Comparison of ENCODE assay signal across 13 cellular contexts in genomic region chr11:85109141-85109540, GRCh38.
A peak's percentile ranks its signal among the peaks of the same experiment; 100 is the strongest.
DNase-seq lines count a peak whose midpoint lies in the region; ATAC-seq and TF ChIP-seq lines count a peak whose summit lies in the region.
"Had no signal": no experiment of that assay in that cellular context is flagged by ENCODE, and none has a peak within 500 bp of the region (broad histone marks: within the 10 kb centered on the region; RNA-seq: fewer than 3 reads in every experiment).

No MANE protein-coding gene starts in this region.

- 84 to 88% methylated on average over 4 of the region's 4 CpGs for WGBS in testis, 2 donors

- no peaks in the 10 kb centered on the region for H3K36me3 ChIP-seq in SU-DHL-6 (ENCODE audit: low read length)
- H3K36me3 ChIP-seq in testis (ENCODE audit: low read depth, missing control alignments), result no peaks in the 10 kb centered on the region
- H3K36me3 ChIP-seq: ascending aorta had no signal

- no peak for TF ChIP-seq POLR2A in testis (IDR thresholded peaks at IDR 0.05)

- H3K9me3 Mint-ChIP-seq in WTC11, result no peaks in the 10 kb centered on the region

- H3K27me3 ChIP-seq in SU-DHL-6 (ENCODE audit: low read length), result no peaks in the 10 kb centered on the region
- no peaks in the 10 kb centered on the region for H3K27me3 ChIP-seq in testis
- H3K27me3 ChIP-seq: ascending aorta had no signal

- H3K4me1 ChIP-seq in testis, result no peaks in the 10 kb centered on the region
- H3K4me1 ChIP-seq: ascending aorta had no signal

- in situ Hi-C loops in G401 (cut with HindIII; ENCODE audit: low sequenced_read_pairs), result no loop called here

- no peaks in the 10 kb centered on the region for H3K79me2 ChIP-seq in SU-DHL-6 (ENCODE audit: insufficient read depth, low read length)

- intact Hi-C loops in testis (cut with DNase I; ENCODE audit: low total_unique reads), result no loop called here

- H3K4me2 ChIP-seq in SU-DHL-6 (ENCODE audit: low read depth, low read length, poor library complexity, severe bottlenecking), result peak overlapping the region; percentile 56

- no peaks in the 10 kb centered on the region for H3K9me2 ChIP-seq in SU-DHL-6 (replicated peaks; ENCODE audit: insufficient read depth, low read length)

- no peak overlapping the region for H3K27ac ChIP-seq in SU-DHL-6 (ENCODE audit: low read depth, low read length)
- H3K27ac ChIP-seq in testis, result no peak overlapping the region
- H3K27ac ChIP-seq: ascending aorta had no signal

- TF ChIP-seq CTCF in SU-DHL-6 (IDR thresholded peaks at IDR 0.05; ENCODE audit: insufficient read depth, low read length, poor library complexity, severe bottlenecking), result no peak
- TF ChIP-seq CTCF in WTC11 (IDR thresholded peaks at IDR 0.05), result no peak
- TF ChIP-seq CTCF in testis (IDR thresholded peaks at IDR 0.05), result no peak

- H3K4me1 Mint-ChIP-seq in WTC11, result no peaks in the 10 kb centered on the region; the same call in 1 of the 2 replicates
- H3K4me1 Mint-ChIP-seq: CD4-positive, alpha-beta memory T cell had no signal

- H3K27me3 Mint-ChIP-seq in WTC11 (ENCODE audit: low read depth), result no peaks in the 10 kb centered on the region
- H3K27me3 Mint-ChIP-seq: CD4-positive, alpha-beta memory T cell; effector memory CD8-positive, alpha-beta T cell had no signal

- H3F3A ChIP-seq in SU-DHL-6 (ENCODE audit: insufficient read depth), result no peaks in the 10 kb centered on the region

- CTCF ChIA-PET in WTC11 (lab: Charles Lee), result no interaction called here

- POLR2A ChIA-PET in WTC11 (lab: Charles Lee), result no interaction called here

- no peak overlapping the region for H2AFZ ChIP-seq in SU-DHL-6 (ENCODE audit: low read depth, low read length, severe bottlenecking)

- no peak overlapping the region for H3K4me3 Mint-ChIP-seq in WTC11
- H3K4me3 Mint-ChIP-seq: CD4-positive, alpha-beta memory T cell; effector memory CD8-positive, alpha-beta T cell had no signal

- ATAC-seq in GM18873 (IDR thresholded peaks at IDR 0.05; ENCODE audit: low FRiP score, unreplicated experiment), result peak; percentile 60
- ATAC-seq in GM21619 (IDR thresholded peaks at IDR 0.05; ENCODE audit: unreplicated experiment), result peak; percentile 70
- ATAC-seq in HG03095 (IDR thresholded peaks at IDR 0.05; ENCODE audit: unreplicated experiment), result peak; percentile 74
- no peak for ATAC-seq in WTC11
- ATAC-seq: effector memory CD8-positive, alpha-beta T cell had no signal

- H3K27ac Mint-ChIP-seq in WTC11, result no peak overlapping the region
- H3K27ac Mint-ChIP-seq: CD4-positive, alpha-beta memory T cell; effector memory CD8-positive, alpha-beta T cell had no signal

- H3K9ac ChIP-seq in SU-DHL-6 (ENCODE audit: low read length), result no peak overlapping the region

- DNase-seq in WTC11 (ENCODE audit: low spot score), result no peak
- DNase-seq in G401 (ENCODE audit: low spot score), result no peak
- no peak for DNase-seq in DMS114 treated with DMSO at 0.1 percent for 48 hours (lab: John Stamatoyannopoulos, UW; ENCODE audit: unreplicated experiment)
- DNase-seq in testis, result no peak
- DNase-seq: CD4-positive, alpha-beta memory T cell; effector memory CD8-positive, alpha-beta T cell; hippocampal formation; NCI-H1694 treated with DMSO at 0.1 percent for 48 hours had no signal

- H3K9me3 ChIP-seq in SU-DHL-6 (ENCODE audit: insufficient read depth, low read length), result no peaks in the 10 kb centered on the region
- H3K9me3 ChIP-seq in testis, result no peaks in the 10 kb centered on the region
- H3K9me3 ChIP-seq: ascending aorta had no signal

- no peaks in the 10 kb centered on the region for H3K36me3 Mint-ChIP-seq in WTC11
- H3K36me3 Mint-ChIP-seq: CD4-positive, alpha-beta memory T cell had no signal

- H3K4me3 ChIP-seq in SU-DHL-6 (ENCODE audit: insufficient read depth, low read length, poor library complexity, severe bottlenecking) (no peak overlapping the region), testis (no peak overlapping the region)
- H3K4me3 ChIP-seq: ascending aorta had no signal

- no peaks in the 10 kb centered on the region for H4K20me1 ChIP-seq in SU-DHL-6 (ENCODE audit: low read depth, low read length)

TF ChIP-seq in WTC11, 78 proteins besides CTCF, POLR2A, EP300 and RAD21:
- no peak for TF ChIP-seq GABPB1 (CRISPR knock-in tag; IDR thresholded peaks at IDR 0.05)
- no peak for TF ChIP-seq ZBTB21 (CRISPR knock-in tag; IDR thresholded peaks at IDR 0.05; ENCODE audit: borderline replicate concordance)
- no peak for TF ChIP-seq ZNF416 (CRISPR knock-in tag; IDR thresholded peaks at IDR 0.05)
- TF ChIP-seq, protein P1, sequence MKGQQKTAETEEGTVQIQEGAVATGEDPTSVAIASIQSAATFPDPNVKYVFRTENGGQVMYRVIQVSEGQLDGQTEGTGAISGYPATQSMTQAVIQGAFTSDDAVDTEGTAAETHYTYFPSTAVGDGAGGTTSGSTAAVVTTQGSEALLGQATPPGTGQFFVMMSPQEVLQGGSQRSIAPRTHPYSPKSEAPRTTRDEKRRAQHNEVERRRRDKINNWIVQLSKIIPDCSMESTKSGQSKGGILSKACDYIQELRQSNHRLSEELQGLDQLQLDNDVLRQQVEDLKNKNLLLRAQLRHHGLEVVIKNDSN (CRISPR knock-in tag; IDR thresholded peaks at IDR 0.05), result no peak
- TF ChIP-seq OVOL2 (CRISPR knock-in tag; IDR thresholded peaks at IDR 0.05; ENCODE audit: borderline replicate concordance), result no peak
- no peak for TF ChIP-seq E2F4 (CRISPR knock-in tag; IDR thresholded peaks at IDR 0.05; ENCODE audit: borderline replicate concordance, low read depth)
- TF ChIP-seq E2F5 (CRISPR knock-in tag; IDR thresholded peaks at IDR 0.05), result no peak
- no peak for TF ChIP-seq CBFB (CRISPR knock-in tag; IDR thresholded peaks at IDR 0.05; ENCODE audit: low read depth)
